Comparison of ENCODE assay signal across 8 cellular contexts in genomic region chr20:50690979-50691584, GRCh38. TPM values are rescaled to one million over a fixed set of nuclear protein-coding genes. Genes with fewer than 3 reads are reported as not detected.
DNase-seq lines count a peak whose midpoint lies in the region; ATAC-seq, FAIRE-seq and TF ChIP-seq lines count a peak whose summit lies in the region.

TSS of gene RIPOR3 (minus strand) at chr20:50691542. CDS start at chr20:50691128, 414 bp downstream.

- no peaks in the 10 kb centered on the region for H3K36me3 Mint-ChIP-seq in T-helper 1 cell treated with Interleukin-12 subunit alpha and Interleukin-12 subunit beta and Interleukin-4 antibody, amounts not matched to agents 30 μg/mL and 1 μg/mL, for 36 hours (ENCODE audit: low read depth)

- no peaks in the 10 kb centered on the region for H3K9me3 Mint-ChIP-seq in T-helper 1 cell treated with Interleukin-12 subunit alpha and Interleukin-12 subunit beta and Interleukin-4 antibody, amounts not matched to agents 30 μg/mL and 1 μg/mL, for 36 hours

- H3K27ac ChIP-seq in coronary artery (peak within 1 kb of the TSS in 1 of 2 donors; percentile 32), lower lobe of right lung (peak within 1 kb of the TSS; percentile 24), testis (peak within 1 kb of the TSS; percentile 62 to 63)

- H3K4me1 ChIP-seq in lower lobe of right lung = peaks cover 30% of the 10 kb centered on the region
- peaks cover 37% of the 10 kb centered on the region for H3K4me1 ChIP-seq in testis

- H3K9me3 ChIP-seq in lower lobe of right lung (no peaks in the 10 kb centered on the region), testis (no peaks in the 10 kb centered on the region)

- H3K4me3 ChIP-seq in coronary artery (peak within 1 kb of the TSS; percentile 63), lower lobe of right lung (peak within 1 kb of the TSS; percentile 51), testis (peak within 1 kb of the TSS; percentile 38 to 60)

- peaks cover 8% of the 10 kb centered on the region for H3K4me1 Mint-ChIP-seq in T-helper 1 cell treated with Interleukin-12 subunit alpha and Interleukin-12 subunit beta and Interleukin-4 antibody, amounts not matched to agents 30 μg/mL and 1 μg/mL, for 36 hours (ENCODE audit: low read depth)

- 0 to 11% methylated on average over 6 to 21 of the region's 32 CpGs for WGBS in testis, 2 donors

- TF ChIP-seq CTCF in coronary artery (IDR thresholded peaks at IDR 0.05) (no peak), lower lobe of right lung (IDR thresholded peaks at IDR 0.05) (no peak), testis (IDR thresholded peaks at IDR 0.05) (no peak)

- intact Hi-C loops in lower lobe of right lung (cut with DNase I) = no loop called here
- intact Hi-C loops in testis (cut with DNase I; ENCODE audit: low total_unique reads) = no loop called here

- TF ChIP-seq POLR2A in testis (IDR thresholded peaks at IDR 0.05) (no peak), GM12892 (IDR thresholded peaks at IDR 0.05; ENCODE audit: low read depth, low read length) (no peak)

- H3K27ac Mint-ChIP-seq in T-helper 1 cell treated with Interleukin-12 subunit alpha and Interleukin-12 subunit beta and Interleukin-4 antibody, amounts not matched to agents 30 μg/mL and 1 μg/mL, for 36 hours = no peak within 1 kb of the TSS

- peaks cover 21% of the 10 kb centered on the region for H3K27me3 ChIP-seq in lower lobe of right lung (ENCODE audit: low read depth)
- no peaks in the 10 kb centered on the region for H3K27me3 ChIP-seq in testis

- ATAC-seq in lower lobe of right lung (peak; percentile 19 to 51), GM18907 (IDR thresholded peaks at IDR 0.05; ENCODE audit: unreplicated experiment) (no peak), GM18870 (IDR thresholded peaks at IDR 0.05; ENCODE audit: unreplicated experiment) (no peak)

- peak within 1 kb of the TSS; percentile 28 for H3K4me3 Mint-ChIP-seq in T-helper 1 cell treated with Interleukin-12 subunit alpha and Interleukin-12 subunit beta and Interleukin-4 antibody, amounts not matched to agents 30 μg/mL and 1 μg/mL, for 36 hours

- no peak for DNase-seq in T-helper 1 cell
- DNase-seq in coronary artery (ENCODE audit: low spot score) = no peak
- DNase-seq in lower lobe of right lung = no peak
- DNase-seq in testis = peak; percentile 53
- DNase-seq in GM12892 (ENCODE audit: insufficient read length) = no peak

- no peaks in the 10 kb centered on the region for H3K36me3 ChIP-seq in lower lobe of right lung
- H3K36me3 ChIP-seq in testis (ENCODE audit: low read depth, missing control alignments) = no peaks in the 10 kb centered on the region

- peaks cover 50% of the 10 kb centered on the region for H3K27me3 Mint-ChIP-seq in T-helper 1 cell treated with Interleukin-12 subunit alpha and Interleukin-12 subunit beta and Interleukin-4 antibody, amounts not matched to agents 30 μg/mL and 1 μg/mL, for 36 hours (ENCODE audit: low read depth)

- no peak for FAIRE-seq in GM12892 (lab: Jason Lieb, UNC)

RNA-seq across cellular contexts. Expression of gene RIPOR3, which starts in this region (rescaled TPM):
- total RNA-seq in lower lobe of right lung = 11.0 TPM
- 10 to 100 TPM; 22.1 to 26.9 TPM for total RNA-seq in testis
- 11.3 TPM for polyA plus RNA-seq in testis (ENCODE audit: insufficient read depth, low read depth, low replicate concordance)
- 1.2 TPM for polyA plus RNA-seq in GM12892 (2012; ENCODE audit: missing spikeins)

Comparison
In these comparisons a context has a peak if more than half of its experiments do, and no peak if none do; other contexts are left out.
1. ATAC-seq: peak in lower lobe of right lung (2 of 2); none in GM18907 (single experiment) and GM18870 (single experiment).
2. Peak in every context shown above with its lines, with median percentiles within 50 percentile points of each other: H3K4me3 ChIP-seq.